ENCODE assay signal across 9 cellular contexts in genomic region chr3:69181592-69182211, GRCh38. TPM values are rescaled to one million over a fixed set of nuclear protein-coding genes. Genes with fewer than 3 reads are reported as not detected.
A peak's percentile ranks its signal among the peaks of the same experiment; 100 is the strongest.
DNase-seq lines count a peak whose midpoint lies in the region; ATAC-seq, FAIRE-seq and TF ChIP-seq lines count a peak whose summit lies in the region.
"Had no signal": no experiment of that assay in that cellular context is flagged by ENCODE, and none has a peak within 500 bp of the region (broad histone marks: within the 10 kb centered on the region; RNA-seq: fewer than 3 reads in every experiment).

No MANE protein-coding gene starts in this region.

- H4K5ac ChIP-seq in H1 (ENCODE audit: insufficient read length, low read depth, low read length): no peak overlapping the region

- H3K4me1 ChIP-seq in ACC112 (ENCODE audit: control insufficient read depth, insufficient read depth, low read length, unreplicated experiment): peaks cover 41% of the 10 kb centered on the region
- peaks cover 0 to 16% (median 11%) of the 10 kb centered on the region in 4 experiments for H3K4me1 ChIP-seq in H1 (replicated peaks in 1 of 4; ENCODE audit: control insufficient read depth in 3 of 4, insufficient read depth in 4 of 4, low read length in 3 of 4)

- H3K27me3 ChIP-seq in ACC112 (ENCODE audit: insufficient read depth, low read length) (no peaks in the 10 kb centered on the region), H1 (replicated peaks in 1 of 4; ENCODE audit: control insufficient read depth in 3 of 4, extremely low read depth in 1 of 4, insufficient read depth in 3 of 4, low read length in 3 of 4) (no peaks in the 10 kb centered on the region)

- ATAC-seq in GM19324 (IDR thresholded peaks at IDR 0.05; ENCODE audit: low FRiP score, unreplicated experiment) (no peak), GM18519 (IDR thresholded peaks at IDR 0.05; ENCODE audit: low FRiP score, unreplicated experiment) (no peak), GM18870 (IDR thresholded peaks at IDR 0.05; ENCODE audit: unreplicated experiment) (no peak)

- peak overlapping the region; percentile 24 to 73 for H3K4me2 ChIP-seq in H1 (ENCODE audit: insufficient read depth in 1 of 2, low read depth in 2 of 2, low read length in 2 of 2)

- FAIRE-seq in H1 (lab: Jason Lieb, UNC): peak; percentile 48

- TF ChIP-seq RAD21 in H1 (IDR thresholded peaks at IDR 0.05 in 1 of 2, conservative IDR thresholded peaks at IDR 0.05 in 1 of 2; ENCODE audit: low read depth in 2 of 2, low read length in 2 of 2): no peak

- no peak overlapping the region for H2BK20ac ChIP-seq in H1 (ENCODE audit: low read length)

- H4K8ac ChIP-seq in H1 (ENCODE audit: extremely low read depth, insufficient read depth, low read length): no peak overlapping the region; the same call in 1 of the 2 replicates

- POLR2A ChIA-PET in H1 (lab: Charles Lee; ENCODE audit: partially characterized antibody): no interaction called here

- no peaks in the 10 kb centered on the region for H3K9me3 ChIP-seq in H1 (ENCODE audit: insufficient read depth in 2 of 2, low read depth in 1 of 2, low read length in 1 of 2)

- H4K20me1 ChIP-seq in H1 (replicated peaks in 1 of 2; ENCODE audit: control insufficient read depth in 1 of 2, insufficient read depth in 2 of 2, low read length in 2 of 2): no peaks in the 10 kb centered on the region

- no peak overlapping the region for H2BK15ac ChIP-seq in H1 (ENCODE audit: low read length)

- H2AFZ ChIP-seq in ACC112 (ENCODE audit: low read length, unreplicated experiment): peak overlapping the region; percentile 15
- H2AFZ ChIP-seq in H1 (ENCODE audit: low read length): no peak overlapping the region

- no peaks in the 10 kb centered on the region for H3K23me2 ChIP-seq in H1 (ENCODE audit: low read depth, low read length)

- CTCF ChIA-PET in H1 (lab: Charles Lee; ENCODE audit: partially characterized antibody): interaction anchor here (0.7 to 2.5 kb wide), 6 partner anchors 8 to 228 kb away, joined by 3 to 19 read pairs (median 3); no protein-coding TSS in a partner anchor

- no peak overlapping the region for H3K23ac ChIP-seq in H1 (ENCODE audit: insufficient read length)

- DNase-seq in NCI-H226: peak; percentile 45
- no peak for DNase-seq in H1 (ENCODE audit: low read depth in 1 of 2, low spot score in 2 of 2)
- peak; percentile 86 for DNase-seq in medulla oblongata (ENCODE audit: extremely low spot score)
- no peak for DNase-seq in DMS153 treated with DMSO at 0.1 percent for 48 hours (lab: John Stamatoyannopoulos, UW; ENCODE audit: unreplicated experiment)
- DNase-seq: NCI-H1694 treated with DMSO at 0.1 percent for 48 hours had no signal

- no peaks in the 10 kb centered on the region for H3K79me1 ChIP-seq in H1 (ENCODE audit: low read depth, low read length)

- TF ChIP-seq POLR2A in H1 (IDR thresholded peaks at IDR 0.05; ENCODE audit: control extremely low read depth in 1 of 2, low read depth in 2 of 2, low read length in 2 of 2): no peak

- H3K4ac ChIP-seq in H1 (replicated peaks; ENCODE audit: insufficient read length, low read depth, low read length): no peak overlapping the region

- no peak for TF ChIP-seq CTCF in H1 (IDR thresholded peaks at IDR 0.05; ENCODE audit: control extremely low read depth in 1 of 3, insufficient read depth in 1 of 3, low read depth in 1 of 3, low read length in 3 of 3)

- no peak overlapping the region for H3K9ac ChIP-seq in H1 (replicated peaks in 1 of 4; ENCODE audit: extremely low read depth in 1 of 4, low read depth in 3 of 4, low read length in 3 of 4)

- H2BK12ac ChIP-seq in H1 (ENCODE audit: low read depth, low read length): 0 out of 2 replicates have a peak overlapping the region, but pooled peaks have one; percentile 11

- H3K79me2 ChIP-seq in ACC112 (ENCODE audit: control insufficient read depth, insufficient read depth, low read length, unreplicated experiment) (no peaks in the 10 kb centered on the region), H1 (ENCODE audit: control insufficient read depth in 1 of 2, insufficient read depth in 2 of 2, low read length in 2 of 2) (no peaks in the 10 kb centered on the region)

- 72% methylated on average over 9 of the region's 9 CpGs; no CpG with 5 or more reads in 1 of the 2 experiments for WGBS in H1 (ENCODE audit: extremely low coverage in 1 of 2, insufficient coverage in 1 of 2, insufficient read length in 1 of 2, insufficient replicate concordance in 2 of 2, low coverage in 1 of 2, low lambda C conversion rate in 2 of 2, missing lambda C conversion rate in 1 of 2), 2 experiments

- H3K27ac ChIP-seq in ACC112 (ENCODE audit: low read depth, low read length) (peak overlapping the region; percentile 85), H1 (ENCODE audit: low read depth, low read length) (no peak overlapping the region)

- peak overlapping the region; percentile 5 for H4K91ac ChIP-seq in H1 (replicated peaks; ENCODE audit: insufficient read length, low read length)

- peak overlapping the region; percentile 55 for H3K4me3 ChIP-seq in ACC112 (ENCODE audit: low read depth, low read length)
- H3K4me3 ChIP-seq in H1 (ENCODE audit: extremely low read depth in 1 of 4, insufficient read depth in 2 of 4, low read depth in 3 of 4, low read length in 4 of 4): peak overlapping the region in 1 of 4 experiments; percentile 1; a peak in 1 of 8 replicates

- H2AK5ac ChIP-seq in H1 (ENCODE audit: low read depth, low read length): no peak overlapping the region

- H3K14ac ChIP-seq in H1 (ENCODE audit: insufficient read length): no peak overlapping the region

- H2BK120ac ChIP-seq in H1 (replicated peaks; ENCODE audit: low read depth, low read length): no peak overlapping the region

- peaks cover 5% of the 10 kb centered on the region; the same call in 1 of the 2 replicates for H3K36me3 ChIP-seq in ACC112 (ENCODE audit: insufficient read depth, low read length)
- peaks cover 0 to 9% (median 2%) of the 10 kb centered on the region in 4 experiments; a peak in 2 of 8 replicates for H3K36me3 ChIP-seq in H1 (ENCODE audit: control insufficient read depth in 2 of 4, insufficient read depth in 4 of 4, low read length in 3 of 4)

- no peak for TF ChIP-seq EP300 in H1 (IDR thresholded peaks at IDR 0.05; ENCODE audit: borderline replicate concordance in 1 of 2, low read depth in 2 of 2, low read length in 2 of 2)

- no peak overlapping the region for H3K18ac ChIP-seq in H1 (ENCODE audit: extremely low read depth, low read length)

- no peak overlapping the region for H3K56ac ChIP-seq in H1 (replicated peaks; ENCODE audit: insufficient read length, low read depth, low read length)

- no peak overlapping the region for H2BK5ac ChIP-seq in H1 (ENCODE audit: low read depth, low read length)

TF ChIP-seq in H1, 55 proteins besides CTCF, POLR2A, EP300 and RAD21:
- no peak for TF ChIP-seq CBX5 (IDR thresholded peaks at IDR 0.05; ENCODE audit: low read depth, low read length)
- TF ChIP-seq CEBPB (IDR thresholded peaks at IDR 0.05; ENCODE audit: low read depth, low read length): peak; percentile 91

RNA-seq across cellular contexts. Expression of gene LMOD3, which starts 59.3 kb away (rescaled TPM):
- total RNA-seq in H1 (2021; fragmentation: NEBNext Ultra II Directional; extraction: Animal tissue kit (Norgen Biotek cat#: 25700)): not detected in 2 replicates
- polyA plus RNA-seq in H1 (2011; rRNA removed): not detected in 2 replicates
- not detected for polyA plus RNA-seq in H1 (2011; cell fraction: cytosol; rRNA removed)
- polyA plus RNA-seq in H1 (2011; cell fraction: nucleus; rRNA removed): not detected
- not detected in 4 replicates for polyA plus RNA-seq in H1 (2012, experiment 1 of 2)
- not detected for polyA plus RNA-seq in H1 (2012, experiment 2 of 2)
- polyA plus RNA-seq in H1 (2013, experiment 1 of 2): not detected
- not detected for polyA plus RNA-seq in H1 (2013, experiment 2 of 2)
- polyA minus RNA-seq in H1 (2011; rRNA and poly(A)+ RNA removed): not detected in 2 replicates
- not detected for polyA minus RNA-seq in H1 (2011; cell fraction: cytosol; rRNA and poly(A)+ RNA removed)
- not detected for polyA minus RNA-seq in H1 (2011; cell fraction: nucleus; rRNA and poly(A)+ RNA removed)

Comparison
In these comparisons a context has a peak if more than half of its experiments do, and no peak if none do; other contexts are left out.
1. DNase-seq: peak in NCI-H226 (single experiment) and medulla oblongata (single experiment); none in H1 (0 of 2) and DMS153 treated with DMSO at 0.1 percent for 48 hours (single experiment).